ENCODE assay signal across 8 cellular contexts in the genomic region with DNA sequence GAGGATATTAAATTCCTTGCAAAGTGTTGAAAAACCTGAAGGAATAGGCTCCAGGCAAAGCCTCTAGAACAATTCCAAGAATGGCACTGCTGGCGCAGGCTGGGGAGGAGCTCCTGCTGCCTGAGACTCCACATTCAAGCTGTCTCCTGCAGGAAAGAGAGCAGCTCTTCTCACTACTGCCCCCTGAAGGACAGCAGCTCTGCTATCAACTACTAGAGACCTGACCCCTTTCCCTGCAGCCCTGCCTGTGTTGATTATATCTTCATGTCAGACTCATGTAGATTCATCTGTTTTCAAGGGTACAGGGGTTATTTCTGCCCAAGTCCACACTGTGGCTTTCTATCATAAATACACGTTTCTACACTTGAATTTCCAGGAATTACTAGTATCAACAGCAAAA.
DNase-seq lines count a peak whose midpoint lies in the region; ATAC-seq, FAIRE-seq and TF ChIP-seq lines count a peak whose summit lies in the region.
"Not testable (repeated sequence)": the region's sequence is repeated elsewhere in the genome, so short reads cannot be mapped to it uniquely, and the experiment has no call there.

No MANE protein-coding gene starts in this region.

- peak; percentile 49 for TF ChIP-seq CTCF in MM.1S (IDR thresholded peaks at IDR 0.05; ENCODE audit: low read length)
- peak; percentile 52 for TF ChIP-seq CTCF in PC-3 (conservative IDR thresholded peaks at IDR 0.05; ENCODE audit: low read depth, low read length)
- TF ChIP-seq CTCF in endodermal cell (conservative IDR thresholded peaks at IDR 0.05) = peak; percentile 70
- TF ChIP-seq CTCF in keratinocyte (optimal IDR thresholded peaks at IDR 0.05 in 1 of 3, IDR thresholded peaks at IDR 0.05 in 1 of 3, conservative IDR thresholded peaks at IDR 0.05 in 1 of 3; ENCODE audit: extremely low read depth in 1 of 3, insufficient read depth in 2 of 3, low read length in 3 of 3) = peak; percentile 36 to 55 (median 41)

- not testable (repeated sequence) for H3K9me1 ChIP-seq in keratinocyte (ENCODE audit: control insufficient read depth, extremely low read depth, insufficient read depth, low read length)

- H3K36me3 ChIP-seq in MM.1S (replicated peaks; ENCODE audit: insufficient read depth, low read length); PC-3 (ENCODE audit: low read depth, low read length); endodermal cell (ENCODE audit: control insufficient read depth, insufficient read depth, low read length); keratinocyte (ENCODE audit: control insufficient read depth in 2 of 2, extremely low read depth in 1 of 2, insufficient read depth in 2 of 2, low read length in 2 of 2): not testable (repeated sequence)

- not testable (repeated sequence) for H3K4me3 ChIP-seq in MM.1S (ENCODE audit: low read length); PC-3 (ENCODE audit: low read length); endodermal cell (ENCODE audit: low read length); keratinocyte (ENCODE audit: control insufficient read depth in 2 of 3, extremely low read depth in 1 of 3, insufficient read depth in 2 of 3, low read depth in 1 of 3, low read length in 3 of 3)

- POLR2A ChIA-PET in PC-3 (lab: Charles Lee; ENCODE audit: unreplicated experiment); activated CD4-positive, alpha-beta T cell treated with anti-CD3 and anti-CD28 coated beads, Interleukin-2, amount 10 ng/mL, durations not matched to agents 7 days and 5 days (lab: Charles Lee): not testable (repeated sequence)

- not testable (repeated sequence) for H3K27me3 Mint-ChIP-seq in activated CD4-positive, alpha-beta T cell treated with anti-CD3 and anti-CD28 coated beads, Interleukin-2, amount 10 ng/mL, durations not matched to agents 7 days and 5 days; endodermal cell (ENCODE audit: insufficient read depth)

- dilution Hi-C loops in keratinocyte (cut with MboI; ENCODE audit: extremely low pct_ligation_motif_present, low sequenced_read_pairs) = not testable (repeated sequence)

- H3K27ac ChIP-seq in MM.1S (ENCODE audit: low read length); PC-3 (ENCODE audit: low read length); endodermal cell (ENCODE audit: low read depth, low read length); keratinocyte (ENCODE audit: control insufficient read depth, insufficient read depth, low read length): not testable (repeated sequence)

- intact Hi-C loops in PC-3 (cut with micrococcal nuclease) = not testable (repeated sequence)

- H3K9me3 Mint-ChIP-seq in activated CD4-positive, alpha-beta T cell treated with anti-CD3 and anti-CD28 coated beads, Interleukin-2, amount 10 ng/mL, durations not matched to agents 7 days and 5 days = not testable (repeated sequence)
- H3K9me3 Mint-ChIP-seq in endodermal cell = peaks cover 39% of the 10 kb centered on the region

- BruUV-seq in PC-3 (replicated peaks; lab: Mats Ljungman, UMichigan) = not testable (repeated sequence)

- not testable (repeated sequence) for H3K4me3 Mint-ChIP-seq in activated CD4-positive, alpha-beta T cell treated with anti-CD3 and anti-CD28 coated beads, Interleukin-2, amount 10 ng/mL, durations not matched to agents 7 days and 5 days; endodermal cell

- H3K9me3 ChIP-seq in MM.1S (replicated peaks; ENCODE audit: insufficient read depth, low read length); PC-3 (ENCODE audit: low read length); endodermal cell (ENCODE audit: control insufficient read depth, low read length); keratinocyte (ENCODE audit: control insufficient read depth, low read depth, low read length): not testable (repeated sequence)

- not testable (repeated sequence) for H3K36me3 Mint-ChIP-seq in activated CD4-positive, alpha-beta T cell treated with anti-CD3 and anti-CD28 coated beads, Interleukin-2, amount 10 ng/mL, durations not matched to agents 7 days and 5 days (ENCODE audit: low read depth); endodermal cell (ENCODE audit: low read depth)

- H2AFZ ChIP-seq in MM.1S (ENCODE audit: low read length); PC-3 (ENCODE audit: low read length); keratinocyte (ENCODE audit: control insufficient read depth, low read length): not testable (repeated sequence)

- WGBS in endodermal cell (ENCODE audit: insufficient coverage in 1 of 2, insufficient read length in 1 of 2), 2 experiments = 17 to 42% methylated on average over 1 to 2 of the region's 2 CpGs

- not testable (repeated sequence) for H4K20me1 ChIP-seq in MM.1S (ENCODE audit: insufficient read depth, low read length); PC-3 (ENCODE audit: low read length); keratinocyte (ENCODE audit: control insufficient read depth, extremely low read depth, insufficient read depth, low read length)

- CTCF ChIA-PET in PC-3 (lab: Charles Lee); activated CD4-positive, alpha-beta T cell treated with anti-CD3 and anti-CD28 coated beads, Interleukin-2, amount 10 ng/mL, durations not matched to agents 7 days and 5 days (lab: Charles Lee): not testable (repeated sequence)

- not testable (repeated sequence) for H3K4me1 Mint-ChIP-seq in activated CD4-positive, alpha-beta T cell treated with anti-CD3 and anti-CD28 coated beads, Interleukin-2, amount 10 ng/mL, durations not matched to agents 7 days and 5 days; endodermal cell

- not testable (repeated sequence) for FAIRE-seq in keratinocyte (lab: Jason Lieb, UNC)

- DNase-seq in AML-193 (lab: John Stamatoyannopoulos, UW) (peak; percentile 21 to 32), ELR (ENCODE audit: low read depth) (peak; percentile 26), MM.1S (peak; percentile 30), PC-3 (peak; percentile 29)
- DNase-seq in activated CD4-positive, alpha-beta T cell treated with anti-CD3 and anti-CD28 coated beads, Interleukin-2, amount 10 ng/mL, durations not matched to agents 7 days and 5 days = peak; percentile 10
- DNase-seq in endodermal cell; keratinocyte (ENCODE audit: low read depth, low spot score): not testable (repeated sequence)
- DNase-seq in stimulated activated CD4-positive, alpha-beta T cell treated with anti-CD3 and anti-CD28 coated beads, Interleukin-15, amount 100 ng/mL, for 24 hours = peak; percentile 6

- not testable (repeated sequence) for H3K4me2 ChIP-seq in MM.1S (ENCODE audit: low read depth, low read length); PC-3 (ENCODE audit: low read length); keratinocyte (ENCODE audit: control insufficient read depth, extremely low read depth, insufficient read depth, low read depth, low read length)

- not testable (repeated sequence) for H3K9me2 ChIP-seq in MM.1S (replicated peaks; ENCODE audit: insufficient read depth, low read length); PC-3 (replicated peaks; ENCODE audit: low read length)

- H3K79me2 ChIP-seq in MM.1S (ENCODE audit: low read length); PC-3 (ENCODE audit: low read length); keratinocyte (ENCODE audit: control insufficient read depth, insufficient read depth, low read length): not testable (repeated sequence)

- not testable (repeated sequence) for H3F3A ChIP-seq in MM.1S (ENCODE audit: insufficient read depth, low read length); PC-3 (ENCODE audit: low read length, unreplicated experiment)

- ATAC-seq in PC-3 = not testable (repeated sequence)

- not testable (repeated sequence) for H3K27me3 ChIP-seq in MM.1S (replicated peaks; ENCODE audit: insufficient read depth, low read length); PC-3 (ENCODE audit: low read length); endodermal cell (ENCODE audit: control insufficient read depth, insufficient read depth, low read length, poor library complexity, severe bottlenecking); keratinocyte (ENCODE audit: control insufficient read depth, extremely low read depth, insufficient read depth, low read length)

- H3K4me1 ChIP-seq in MM.1S (ENCODE audit: low read length); PC-3 (ENCODE audit: insufficient read depth, low read length); endodermal cell (ENCODE audit: control insufficient read depth, insufficient read depth, low read length); keratinocyte (ENCODE audit: control insufficient read depth, extremely low read depth, insufficient read depth, low read length): not testable (repeated sequence)

- not testable (repeated sequence) for H3K9ac ChIP-seq in MM.1S (ENCODE audit: low read length); PC-3 (ENCODE audit: low read length); endodermal cell (ENCODE audit: extremely low read depth, low read length, poor library complexity, severe bottlenecking); keratinocyte (ENCODE audit: control insufficient read depth, extremely low read depth, insufficient read depth, low read length)

- not testable (repeated sequence) for H3K27ac Mint-ChIP-seq in activated CD4-positive, alpha-beta T cell treated with anti-CD3 and anti-CD28 coated beads, Interleukin-2, amount 10 ng/mL, durations not matched to agents 7 days and 5 days; endodermal cell
